ENCODE assay signal across 11 cellular contexts in genomic region chr22:26568207-26568706, GRCh38. TPM values are rescaled to one million over a fixed set of nuclear protein-coding genes. Genes with fewer than 3 reads are reported as not detected.
A peak's percentile ranks its signal among the peaks of the same experiment; 100 is the strongest.
DNase-seq lines count a peak whose midpoint lies in the region; FAIRE-seq and TF ChIP-seq lines count a peak whose summit lies in the region.
"Had no signal": no experiment of that assay in that cellular context is flagged by ENCODE, and none has a peak within 500 bp of the region (broad histone marks: within the 10 kb centered on the region; RNA-seq: fewer than 3 reads in every experiment).

No MANE protein-coding gene starts in this region.

- H3K9me3 ChIP-seq in kidney (ENCODE audit: control insufficient read depth in 1 of 2, low read length in 2 of 2): no peaks in the 10 kb centered on the region

- H3K4me1 Mint-ChIP-seq in activated CD4-positive, alpha-beta T cell treated with anti-CD3 and anti-CD28 coated beads, Interleukin-2, amount 10 ng/mL, durations not matched to agents 24 days and 14 days: peaks cover 45% of the 10 kb centered on the region

- intact Hi-C loops in activated CD4-positive, alpha-beta T cell treated with anti-CD3 and anti-CD28 coated beads, Interleukin-2, amount 10 ng/mL, durations not matched to agents 24 days and 14 days (cut with micrococcal nuclease): no loop called here
- intact Hi-C loops in kidney (cut with DNase I): no loop called here

- H3K9ac ChIP-seq in kidney (ENCODE audit: low read length in 2 of 2): peak overlapping the region in 1 of 2 donors; percentile 35

- H3K36me3 ChIP-seq in kidney (ENCODE audit: control insufficient read depth in 1 of 2, insufficient read depth in 2 of 2, low read length in 2 of 2): no peaks in the 10 kb centered on the region

- TF ChIP-seq CTCF in kidney (IDR thresholded peaks at IDR 0.05; ENCODE audit: borderline replicate concordance, extremely low read depth, insufficient read depth): no peak

- H3K27ac ChIP-seq in kidney (ENCODE audit: low read depth in 2 of 2, low read length in 2 of 2): peak overlapping the region; percentile 86 to 87
- H3K27ac ChIP-seq: HL-60 had no signal

- H3K4me3 ChIP-seq in kidney (ENCODE audit: low read length in 2 of 2): peak overlapping the region in 1 of 2 donors; percentile 5

- H3K4me3 Mint-ChIP-seq in activated CD4-positive, alpha-beta T cell treated with anti-CD3 and anti-CD28 coated beads, Interleukin-2, amount 10 ng/mL, durations not matched to agents 24 days and 14 days: no peak overlapping the region
- H3K4me3 Mint-ChIP-seq: activated naive CD4-positive, alpha-beta T cell treated with anti-CD3 and anti-CD28 coated beads for 36 hours had no signal

- no peak for FAIRE-seq in kidney (lab: Jason Lieb, UNC)

- H3K36me3 Mint-ChIP-seq in activated CD4-positive, alpha-beta T cell treated with anti-CD3 and anti-CD28 coated beads, Interleukin-2, amount 10 ng/mL, durations not matched to agents 24 days and 14 days (ENCODE audit: low read depth): peaks cover 28% of the 10 kb centered on the region

- DNase-seq in activated CD4-positive, alpha-beta T cell treated with anti-CD3 and anti-CD28 coated beads, Interleukin-2, amount 10 ng/mL, durations not matched to agents 24 days and 14 days: no peak
- DNase-seq in activated CD4-positive, alpha-beta T cell treated with anti-CD3 and anti-CD28 coated beads, Interleukin-2, amount 50 U/mL, for 48 hours: no peak
- DNase-seq in astrocyte of the hippocampus (ENCODE audit: low read depth, low spot score) (peak; percentile 75), kidney (peak; percentile 72), ureter (ENCODE audit: low spot score) (peak; percentile 85), SKM-1 (lab: John Stamatoyannopoulos, UW; ENCODE audit: unreplicated experiment) (no peak), NOMO-1 (lab: John Stamatoyannopoulos, UW; ENCODE audit: unreplicated experiment in 2 of 2) (no peak), activated gamma-delta T cell treated with Interleukin-2 at 50 U/mL for 16 hours (no peak)
- DNase-seq: activated naive CD4-positive, alpha-beta T cell treated with anti-CD3 and anti-CD28 coated beads for 36 hours; SIG-M5 had no signal

- no peaks in the 10 kb centered on the region for H3K27me3 Mint-ChIP-seq in activated CD4-positive, alpha-beta T cell treated with anti-CD3 and anti-CD28 coated beads, Interleukin-2, amount 10 ng/mL, durations not matched to agents 24 days and 14 days

- peak overlapping the region; percentile 5 for H3K27ac Mint-ChIP-seq in activated CD4-positive, alpha-beta T cell treated with anti-CD3 and anti-CD28 coated beads, Interleukin-2, amount 10 ng/mL, durations not matched to agents 24 days and 14 days
- H3K27ac Mint-ChIP-seq: activated naive CD4-positive, alpha-beta T cell treated with anti-CD3 and anti-CD28 coated beads for 36 hours had no signal

- H3K9me3 Mint-ChIP-seq in activated CD4-positive, alpha-beta T cell treated with anti-CD3 and anti-CD28 coated beads, Interleukin-2, amount 10 ng/mL, durations not matched to agents 24 days and 14 days: no peaks in the 10 kb centered on the region
- H3K9me3 Mint-ChIP-seq: activated naive CD4-positive, alpha-beta T cell treated with anti-CD3 and anti-CD28 coated beads for 36 hours had no signal

- peaks cover 13 to 24% of the 10 kb centered on the region in 2 donors for H3K4me1 ChIP-seq in kidney (ENCODE audit: control insufficient read depth in 1 of 2, insufficient read depth in 1 of 2, low read depth in 1 of 2, low read length in 2 of 2)

RNA-seq across cellular contexts. Expression of gene TPST2, which starts 21.7 kb away (rescaled TPM):
- total RNA-seq in activated CD4-positive, alpha-beta T cell treated with anti-CD3 and anti-CD28 coated beads, Interleukin-2, amount 10 ng/mL, durations not matched to agents 24 days and 14 days: 30.0 and 33.5 TPM in 2 replicates
- 40.3 TPM for total RNA-seq in kidney
- 48.7 TPM for polyA plus RNA-seq in kidney (ENCODE audit: insufficient read depth, low read depth, low replicate concordance)
- 49.1 TPM for total RNA-seq in ureter

RNA-seq across cellular contexts. Expression of gene CRYBB1, which starts 49.6 kb away (rescaled TPM):
- not detected in 2 replicates for total RNA-seq in activated CD4-positive, alpha-beta T cell treated with anti-CD3 and anti-CD28 coated beads, Interleukin-2, amount 10 ng/mL, durations not matched to agents 24 days and 14 days
- total RNA-seq in kidney (1.7 TPM), ureter (not detected)
- 0.54 TPM for polyA plus RNA-seq in kidney (ENCODE audit: insufficient read depth, low read depth, low replicate concordance)
- total RNA-seq: activated naive CD4-positive, alpha-beta T cell treated with anti-CD3 and anti-CD28 coated beads for 36 hours had no signal

RNA-seq across cellular contexts. Expression of gene CRYBA4, which starts 53.5 kb away (rescaled TPM):
- total RNA-seq in activated CD4-positive, alpha-beta T cell treated with anti-CD3 and anti-CD28 coated beads, Interleukin-2, amount 10 ng/mL, durations not matched to agents 24 days and 14 days: not detected in 2 replicates
- total RNA-seq in kidney (0.41 TPM), ureter (1.1 TPM)
- polyA plus RNA-seq in kidney (ENCODE audit: insufficient read depth, low read depth, low replicate concordance): not detected
- total RNA-seq: activated naive CD4-positive, alpha-beta T cell treated with anti-CD3 and anti-CD28 coated beads for 36 hours had no signal

RNA-seq across cellular contexts. Expression of gene TFIP11, which starts 56.0 kb away (rescaled TPM):
- total RNA-seq in activated CD4-positive, alpha-beta T cell treated with anti-CD3 and anti-CD28 coated beads, Interleukin-2, amount 10 ng/mL, durations not matched to agents 24 days and 14 days: 51.2 and 56.3 TPM in 2 replicates
- total RNA-seq in kidney: 34.2 TPM
- 26.7 TPM for polyA plus RNA-seq in kidney (ENCODE audit: insufficient read depth, low read depth, low replicate concordance)
- 33.9 TPM for total RNA-seq in ureter

Comparison
In these comparisons a context has a peak if more than half of its experiments do, and no peak if none do; other contexts are left out.
1. DNase-seq: peak in astrocyte of the hippocampus (single experiment), kidney (single experiment) and ureter (single experiment); none in activated CD4-positive, alpha-beta T cell treated with anti-CD3 and anti-CD28 coated beads, Interleukin-2, amount 10 ng/mL, durations not matched to agents 24 days and 14 days (single experiment), activated CD4-positive, alpha-beta T cell treated with anti-CD3 and anti-CD28 coated beads, Interleukin-2, amount 50 U/mL, for 48 hours (0 of 2), SKM-1 (single experiment), NOMO-1 (0 of 2) and activated gamma-delta T cell treated with Interleukin-2 at 50 U/mL for 16 hours (single experiment).